Comparison of ENCODE assay signal across 2 cellular contexts in the genomic region with DNA sequence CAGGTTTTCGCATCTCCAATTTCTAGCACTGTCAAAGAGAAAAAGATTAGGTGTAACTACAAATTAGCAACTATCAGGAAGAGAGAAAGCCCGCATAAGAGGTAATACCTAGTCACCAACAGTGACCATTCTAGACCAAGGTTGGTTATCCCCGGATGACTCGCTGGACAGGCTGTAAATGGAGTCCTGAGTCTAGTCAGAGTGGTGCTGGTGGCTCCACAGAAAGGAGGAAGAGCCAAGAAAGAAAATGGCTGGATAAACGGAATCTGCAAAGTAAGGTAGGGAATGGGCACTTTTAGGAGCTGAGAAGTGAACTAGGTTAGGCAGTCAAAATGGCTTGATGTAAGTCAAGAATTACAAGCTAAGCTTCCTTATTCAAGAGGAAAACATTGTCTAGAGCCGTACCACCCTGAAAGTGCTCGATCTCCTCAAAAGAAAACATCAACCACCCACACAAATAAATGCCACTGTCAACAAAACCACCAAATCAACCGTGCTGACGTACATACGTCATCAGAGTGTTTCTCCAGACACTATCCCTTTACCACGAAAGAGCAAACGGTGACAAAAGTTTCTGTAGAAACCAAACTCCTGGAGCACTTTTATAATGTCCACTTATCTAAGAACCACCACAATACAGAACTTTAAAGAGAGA.
TF ChIP-seq lines count a peak whose summit lies in the region.

No MANE protein-coding gene starts in this region.

TF ChIP-seq in IMR-90, 13 proteins besides CTCF, POLR2A, EP300 and RAD21:
- no peak for TF ChIP-seq SMC3 (IDR thresholded peaks at IDR 0.05; ENCODE audit: low read depth, low read length)
- TF ChIP-seq ELK1 (IDR thresholded peaks at IDR 0.05; ENCODE audit: borderline replicate concordance, low read depth, low read length), result no peak
- no peak for TF ChIP-seq MAFK (IDR thresholded peaks at IDR 0.05; ENCODE audit: low read depth, low read length)
- TF ChIP-seq NFE2L2 (IDR thresholded peaks at IDR 0.05; ENCODE audit: low read depth, low read length), result no peak
- TF ChIP-seq, protein P1, sequence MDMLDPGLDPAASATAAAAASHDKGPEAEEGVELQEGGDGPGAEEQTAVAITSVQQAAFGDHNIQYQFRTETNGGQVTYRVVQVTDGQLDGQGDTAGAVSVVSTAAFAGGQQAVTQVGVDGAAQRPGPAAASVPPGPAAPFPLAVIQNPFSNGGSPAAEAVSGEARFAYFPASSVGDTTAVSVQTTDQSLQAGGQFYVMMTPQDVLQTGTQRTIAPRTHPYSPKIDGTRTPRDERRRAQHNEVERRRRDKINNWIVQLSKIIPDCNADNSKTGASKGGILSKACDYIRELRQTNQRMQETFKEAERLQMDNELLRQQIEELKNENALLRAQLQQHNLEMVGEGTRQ (IDR thresholded peaks at IDR 0.05; ENCODE audit: low read depth, low read length), result no peak
- TF ChIP-seq CEBPB (IDR thresholded peaks at IDR 0.05; ENCODE audit: low read depth, low read length), result no peak
- no peak for TF ChIP-seq BHLHE40 (IDR thresholded peaks at IDR 0.05; ENCODE audit: low read depth, low read length)
- TF ChIP-seq FOS (IDR thresholded peaks at IDR 0.05; ENCODE audit: low read depth, low read length), result no peak
- no peak for TF ChIP-seq MXI1 (IDR thresholded peaks at IDR 0.05; ENCODE audit: borderline replicate concordance, low read depth, low read length)
- TF ChIP-seq MAZ (IDR thresholded peaks at IDR 0.05; ENCODE audit: borderline replicate concordance, low read depth, low read length), result no peak
- TF ChIP-seq RCOR1 (IDR thresholded peaks at IDR 0.05; ENCODE audit: insufficient replicate concordance, low read length), result no peak
- TF ChIP-seq CHD1 (IDR thresholded peaks at IDR 0.05; ENCODE audit: low read depth, low read length), result no peak
- TF ChIP-seq RFX5 (IDR thresholded peaks at IDR 0.05; ENCODE audit: low read depth, low read length), result no peak

TF ChIP-seq in liver, 16 proteins besides CTCF, POLR2A, EP300 and RAD21:
- no peak for TF ChIP-seq GABPA (IDR thresholded peaks at IDR 0.05 in 1 of 2, conservative IDR thresholded peaks at IDR 0.05 in 1 of 2)
- TF ChIP-seq FOXA2 (IDR thresholded peaks at IDR 0.05), result no peak
- no peak for TF ChIP-seq NR2F2 (IDR thresholded peaks at IDR 0.05)
- TF ChIP-seq FOXA1 (IDR thresholded peaks at IDR 0.05), result no peak
- TF ChIP-seq YY1 (IDR thresholded peaks at IDR 0.05), result no peak
- TF ChIP-seq, protein P2, sequence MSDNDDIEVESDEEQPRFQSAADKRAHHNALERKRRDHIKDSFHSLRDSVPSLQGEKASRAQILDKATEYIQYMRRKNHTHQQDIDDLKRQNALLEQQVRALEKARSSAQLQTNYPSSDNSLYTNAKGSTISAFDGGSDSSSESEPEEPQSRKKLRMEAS (IDR thresholded peaks at IDR 0.05), result no peak
- no peak for TF ChIP-seq EGR1 (IDR thresholded peaks at IDR 0.05; ENCODE audit: low read depth in 2 of 2)
- no peak for TF ChIP-seq RXRA (IDR thresholded peaks at IDR 0.05)
- TF ChIP-seq ZBTB33 (IDR thresholded peaks at IDR 0.05), result no peak
- TF ChIP-seq JUND (IDR thresholded peaks at IDR 0.05), result no peak
- TF ChIP-seq, protein P3, sequence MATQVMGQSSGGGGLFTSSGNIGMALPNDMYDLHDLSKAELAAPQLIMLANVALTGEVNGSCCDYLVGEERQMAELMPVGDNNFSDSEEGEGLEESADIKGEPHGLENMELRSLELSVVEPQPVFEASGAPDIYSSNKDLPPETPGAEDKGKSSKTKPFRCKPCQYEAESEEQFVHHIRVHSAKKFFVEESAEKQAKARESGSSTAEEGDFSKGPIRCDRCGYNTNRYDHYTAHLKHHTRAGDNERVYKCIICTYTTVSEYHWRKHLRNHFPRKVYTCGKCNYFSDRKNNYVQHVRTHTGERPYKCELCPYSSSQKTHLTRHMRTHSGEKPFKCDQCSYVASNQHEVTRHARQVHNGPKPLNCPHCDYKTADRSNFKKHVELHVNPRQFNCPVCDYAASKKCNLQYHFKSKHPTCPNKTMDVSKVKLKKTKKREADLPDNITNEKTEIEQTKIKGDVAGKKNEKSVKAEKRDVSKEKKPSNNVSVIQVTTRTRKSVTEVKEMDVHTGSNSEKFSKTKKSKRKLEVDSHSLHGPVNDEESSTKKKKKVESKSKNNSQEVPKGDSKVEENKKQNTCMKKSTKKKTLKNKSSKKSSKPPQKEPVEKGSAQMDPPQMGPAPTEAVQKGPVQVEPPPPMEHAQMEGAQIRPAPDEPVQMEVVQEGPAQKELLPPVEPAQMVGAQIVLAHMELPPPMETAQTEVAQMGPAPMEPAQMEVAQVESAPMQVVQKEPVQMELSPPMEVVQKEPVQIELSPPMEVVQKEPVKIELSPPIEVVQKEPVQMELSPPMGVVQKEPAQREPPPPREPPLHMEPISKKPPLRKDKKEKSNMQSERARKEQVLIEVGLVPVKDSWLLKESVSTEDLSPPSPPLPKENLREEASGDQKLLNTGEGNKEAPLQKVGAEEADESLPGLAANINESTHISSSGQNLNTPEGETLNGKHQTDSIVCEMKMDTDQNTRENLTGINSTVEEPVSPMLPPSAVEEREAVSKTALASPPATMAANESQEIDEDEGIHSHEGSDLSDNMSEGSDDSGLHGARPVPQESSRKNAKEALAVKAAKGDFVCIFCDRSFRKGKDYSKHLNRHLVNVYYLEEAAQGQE (IDR thresholded peaks at IDR 0.05), result no peak
- TF ChIP-seq, protein P4, sequence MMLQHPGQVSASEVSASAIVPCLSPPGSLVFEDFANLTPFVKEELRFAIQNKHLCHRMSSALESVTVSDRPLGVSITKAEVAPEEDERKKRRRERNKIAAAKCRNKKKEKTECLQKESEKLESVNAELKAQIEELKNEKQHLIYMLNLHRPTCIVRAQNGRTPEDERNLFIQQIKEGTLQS (IDR thresholded peaks at IDR 0.05), result no peak
- no peak for TF ChIP-seq TAF1 (conservative IDR thresholded peaks at IDR 0.05)
TF ChIP-seq in liver: peak in this region for 0.
